In genomic region chr7:155313082-155313481, GRCh38 we compare ENCODE assay signal across 20 cellular contexts. TPM values are rescaled to one million over a fixed set of nuclear protein-coding genes. Genes with fewer than 3 reads are reported as not detected.
DNase-seq lines count a peak whose midpoint lies in the region; ATAC-seq, FAIRE-seq and TF ChIP-seq lines count a peak whose summit lies in the region.
"Had no signal": no experiment of that assay in that cellular context is flagged by ENCODE, and none has a peak within 500 bp of the region (broad histone marks: within the 10 kb centered on the region; RNA-seq: fewer than 3 reads in every experiment).

No MANE protein-coding gene starts in this region.

- H3K27ac ChIP-seq in A549 (no peak overlapping the region), RWPE1 (peak overlapping the region; percentile 19; the same call in 1 of the 2 replicates), K562 (ENCODE audit: extremely low read depth, low read depth, low read length) (no peak overlapping the region), thyroid gland (no peak overlapping the region), esophagus squamous epithelium (no peak overlapping the region)
- H3K27ac ChIP-seq: GM23248, HL-60 had no signal

- no TSS peak for BruUV-seq in K562 (replicated peaks; lab: Mats Ljungman, UMichigan)

- in situ Hi-C loops in K562 (cut with MboI) = no loop called here

- H3K4me1 ChIP-seq in A549 = no peaks in the 10 kb centered on the region
- H3K4me1 ChIP-seq in K562 (replicated peaks in 1 of 2; ENCODE audit: control insufficient read depth in 2 of 2, insufficient read depth in 2 of 2, low read length in 2 of 2) = peaks cover 9 to 20% of the 10 kb centered on the region in 2 experiments; a peak in 4 of 5 replicates
- H3K4me1 ChIP-seq in thyroid gland = no peaks in the 10 kb centered on the region
- H3K4me1 ChIP-seq in esophagus squamous epithelium = no peaks in the 10 kb centered on the region

- FAIRE-seq in A549 (lab: Jason Lieb, UNC) (no peak), K562 (lab: Jason Lieb, UNC) (no peak)
- FAIRE-seq: D721Med, G401.6, GM12891, H54 had no signal

- intact Hi-C loops in K562 (cut with micrococcal nuclease) = no loop called here
- intact Hi-C loops in thyroid gland (cut with DNase I) = no loop called here
- intact Hi-C loops in CD14-positive monocyte (cut with micrococcal nuclease) = no loop called here
- intact Hi-C loops in esophagus squamous epithelium (cut with DNase I) = no loop called here

- H3K27ac Mint-ChIP-seq in neural crest cell (ENCODE audit: unreplicated experiment) (peak overlapping the region; percentile 72), CD14-positive monocyte (peak overlapping the region in 1 of 7 donors; percentile 50)
- H3K27ac Mint-ChIP-seq: B cell had no signal

- no peaks in the 10 kb centered on the region for H3K27me3 Mint-ChIP-seq in neural crest cell (ENCODE audit: low read depth)
- H3K27me3 Mint-ChIP-seq in CD14-positive monocyte (ENCODE audit: low read depth in 3 of 3) = peaks cover 0 to 1% (median 0%) of the 10 kb centered on the region in 3 donors

- TF ChIP-seq CTCF in A549 (IDR thresholded peaks at IDR 0.05) (no peak), RWPE1 (conservative IDR thresholded peaks at IDR 0.05; ENCODE audit: low read depth) (no peak), K562 (IDR thresholded peaks at IDR 0.05 in 2 of 3, conservative IDR thresholded peaks at IDR 0.05 in 1 of 3; ENCODE audit: insufficient read depth in 2 of 3, low read depth in 1 of 3, low read length in 3 of 3) (no peak), neural crest cell (conservative IDR thresholded peaks at IDR 0.05) (no peak), thyroid gland (IDR thresholded peaks at IDR 0.05) (no peak), CD14-positive monocyte (IDR thresholded peaks at IDR 0.05) (no peak), esophagus squamous epithelium (IDR thresholded peaks at IDR 0.05) (no peak)

- H2AFZ ChIP-seq in K562 (ENCODE audit: low read depth, low read length) = no peak overlapping the region
- H2AFZ ChIP-seq: GM23248 had no signal

- H3K36me3 Mint-ChIP-seq in neural crest cell (ENCODE audit: low read depth) = peaks cover 31% of the 10 kb centered on the region
- peaks cover 24 to 33% of the 10 kb centered on the region in 2 donors for H3K36me3 Mint-ChIP-seq in CD14-positive monocyte

- ATAC-seq in A549 (peak; percentile 27 to 52; a peak in 4 of 6 replicates), K562 (no peak)
- ATAC-seq: HCT116 had no signal

- H3K27me3 ChIP-seq in K562 (ENCODE audit: control insufficient read depth in 2 of 2, insufficient read depth in 2 of 2, low read length in 2 of 2) (peaks cover 3 to 36% of the 10 kb centered on the region in 2 experiments; a peak in 4 of 5 replicates), thyroid gland (no peaks in the 10 kb centered on the region), esophagus squamous epithelium (peaks cover 0 to 31% (median 0%) of the 10 kb centered on the region in 4 donors)

- no peaks in the 10 kb centered on the region for H3K79me2 ChIP-seq in K562 (ENCODE audit: control insufficient read depth, insufficient read depth, low read length)

- no peaks in the 10 kb centered on the region for H3K9me1 ChIP-seq in K562 (ENCODE audit: control insufficient read depth, insufficient read depth, low read length)

- H3K9me3 Mint-ChIP-seq in neural crest cell (peaks cover 5% of the 10 kb centered on the region), CD14-positive monocyte (peaks cover 0 to 6% (median 0%) of the 10 kb centered on the region in 7 donors)
- H3K9me3 Mint-ChIP-seq: CD4-positive, alpha-beta memory T cell had no signal

- no peak for TF ChIP-seq EP300 in A549 (IDR thresholded peaks at IDR 0.05)
- no peak for TF ChIP-seq EP300 in K562 (IDR thresholded peaks at IDR 0.05; ENCODE audit: low read length)

- no peaks in the 10 kb centered on the region for H3K9me3 ChIP-seq in A549
- H3K9me3 ChIP-seq in K562 (replicated peaks; ENCODE audit: control insufficient read depth, insufficient read depth, low read depth, low read length) = no peaks in the 10 kb centered on the region
- no peaks in the 10 kb centered on the region for H3K9me3 ChIP-seq in thyroid gland
- no peaks in the 10 kb centered on the region for H3K9me3 ChIP-seq in esophagus squamous epithelium

- TF ChIP-seq RAD21 in A549 (conservative IDR thresholded peaks at IDR 0.05 in 1 of 2, IDR thresholded peaks at IDR 0.05 in 1 of 2) = no peak
- TF ChIP-seq RAD21 in K562 (CRISPR knock-in tag; conservative IDR thresholded peaks at IDR 0.05 in 1 of 2, IDR thresholded peaks at IDR 0.05 in 1 of 2) = no peak

- DNase-seq in A549 (ENCODE audit: low read depth in 1 of 2, low spot score in 1 of 2) (no peak), RWPE1 (ENCODE audit: low spot score) (no peak), K562 (ENCODE audit: extremely low read depth in 1 of 4, low spot score in 3 of 4) (no peak), neural crest cell (ENCODE audit: low read depth, low spot score) (no peak), thyroid gland (no peak), CD14-positive monocyte (ENCODE audit: low spot score) (no peak), esophagus squamous epithelium (lab: John Stamatoyannopoulos, UW) (no peak)
- DNase-seq: C1 segment of cervical spinal cord; CD4-positive, alpha-beta memory T cell; DMS153; DMS79 treated with DMSO at 0.1 percent for 48 hours; EL; GM23248 had no signal

- WGBS in A549 (ENCODE audit: missing lambda C conversion rate) = 77% methylated on average over 8 of the region's 8 CpGs
- WGBS in K562 (ENCODE audit: insufficient coverage, low coverage, missing lambda C conversion rate) = 22% methylated on average over 8 of the region's 8 CpGs
- WGBS in thyroid gland, 2 donors = 78 to 87% methylated on average over 7 to 8 of the region's 8 CpGs
- WGBS in esophagus squamous epithelium, 2 donors = 80 to 96% methylated on average over 7 to 8 of the region's 8 CpGs

- H3K4me3 Mint-ChIP-seq in neural crest cell (no peak overlapping the region), CD14-positive monocyte (no peak overlapping the region)
- H3K4me3 Mint-ChIP-seq: B cell; CD4-positive, alpha-beta memory T cell had no signal

- H3K9ac ChIP-seq in K562 (ENCODE audit: insufficient read depth in 1 of 2, low read depth in 2 of 2, low read length in 2 of 2) = no peak overlapping the region
- H3K9ac ChIP-seq: GM23248 had no signal

- H3K36me3 ChIP-seq in K562 (ENCODE audit: control insufficient read depth, insufficient read depth, low read length) (peaks cover 25% of the 10 kb centered on the region), thyroid gland (peaks cover 8 to 11% of the 10 kb centered on the region in 2 donors), esophagus squamous epithelium (peaks cover 0 to 29% (median 6%) of the 10 kb centered on the region in 3 donors)

- POLR2A ChIA-PET in A549 (lab: Yijun Ruan, JAX) = interaction anchor here (1.7 kb wide), 1 partner anchor 15 kb away, joined by 3 read pairs; the partner anchor contains the start of gene INSIG1
- POLR2A ChIA-PET in RWPE1 (lab: Yijun Ruan, JAX; ENCODE audit: low non-redundant PET) = no interaction called here
- POLR2A ChIA-PET in K562 (lab: Yijun Ruan, JAX) = interaction anchor here (0.8 to 2.9 kb wide), 3 partner anchors 11 to 93 kb away, joined by 3 to 18 read pairs (median 10); partner anchors contain the start of gene INSIG1

- H3K4me2 ChIP-seq in A549 = no peak overlapping the region
- no peak overlapping the region for H3K4me2 ChIP-seq in K562 (ENCODE audit: insufficient read depth, low read length)

- H3K4me3 ChIP-seq in A549 (no peak overlapping the region), K562 (no peak overlapping the region), thyroid gland (replicated peaks in 1 of 3) (no peak overlapping the region), esophagus squamous epithelium (no peak overlapping the region)
- H3K4me3 ChIP-seq: GM23248 had no signal

- 0 out of 2 replicates have a peak, but pooled peaks cover 4% of the 10 kb centered on the region for H4K20me1 ChIP-seq in K562 (replicated peaks; ENCODE audit: control insufficient read depth, insufficient read depth, low read length)

- H3K4me1 Mint-ChIP-seq in neural crest cell (peaks cover 6% of the 10 kb centered on the region), CD14-positive monocyte (no peaks in the 10 kb centered on the region)
- H3K4me1 Mint-ChIP-seq: B cell had no signal

- TF ChIP-seq POLR2A in A549 (IDR thresholded peaks at IDR 0.05; ENCODE audit: low read length) = no peak
- TF ChIP-seq POLR2A in K562 (conservative IDR thresholded peaks at IDR 0.05) = no peak
- no peak for TF ChIP-seq POLR2A in thyroid gland (IDR thresholded peaks at IDR 0.05)
- TF ChIP-seq POLR2A in esophagus squamous epithelium (IDR thresholded peaks at IDR 0.05) = no peak

- CTCF ChIA-PET in A549 (lab: Yijun Ruan, JAX) = interaction anchor here (2.0 kb wide), 1 partner anchor 32 kb away, joined by 8 read pairs; no protein-coding TSS in a partner anchor
- CTCF ChIA-PET in RWPE1 (lab: Yijun Ruan, JAX) = no interaction called here
- CTCF ChIA-PET in K562 (lab: Yijun Ruan, JAX; ENCODE audit: low intra/inter-chr PET ratio) = no interaction called here

RNA-seq across cellular contexts. Expression of gene INSIG1, which starts 15.4 kb away (rescaled TPM):
- polyA plus RNA-seq in A549 (2011; rRNA removed) (19.7 and 19.9 TPM in 2 replicates), A549 (2017; fragmentation: RNase III; extraction: RNeasy Plus Mini Kit Qiagen cat#74134 plus additional on column Dnase treatment) (13.7 to 33.4 TPM (median 27.6 TPM) in 3 replicates), K562 (2011; rRNA removed) (625 and 787 TPM in 2 replicates), K562 (2014; fragmentation: Illumina TruSeq; extraction: Trizol) (188 and 224 TPM in 2 replicates), K562 (2014; fragmentation: Nextera tagmentation; extraction: Ambion mirVana) (10 to 100 TPM; 57.1 to 69.2 TPM), K562 (2014; rRNA removed) (250 and 268 TPM in 2 replicates), CD14-positive monocyte (10 to 100 TPM; 37.1 to 39.6 TPM)
- polyA plus RNA-seq in A549 (2012; cell fraction: cytosol; rRNA removed) = 13.6 and 19.4 TPM in 2 replicates
- 14.5 and 16.9 TPM in 2 replicates for polyA plus RNA-seq in A549 (2012; cell fraction: nucleus; rRNA removed)
- polyA minus RNA-seq in A549 (2011; rRNA and poly(A)+ RNA removed) = 15.4 and 20.0 TPM in 2 replicates
- 622 and 799 TPM in 2 replicates for total RNA-seq in K562 (2011; cell fraction: chromatin; rRNA removed; ENCODE audit: low replicate concordance)
- 847 and 892 TPM in 2 replicates for total RNA-seq in K562 (2011; cell fraction: nucleolus; rRNA removed)
- 1,016 and 1,247 TPM in 2 replicates for total RNA-seq in K562 (2011; cell fraction: nucleoplasm; rRNA removed)
- total RNA-seq in K562 (2014; rRNA removed) (294 and 361 TPM in 2 replicates), K562 (2014; rRNA removed; fragmentation: Illumina TruSeq; extraction: Trizol) (236 and 238 TPM in 2 replicates), K562 (2015; rRNA removed; fragmentation: Illumina TruSeq; extraction: Trizol) (173 and 188 TPM in 2 replicates), K562 (2021) (254 and 296 TPM in 2 replicates), neural crest cell (80.9 and 81.5 TPM in 2 replicates), thyroid gland (10 to 100 TPM; 17.5 to 79.4 (median 29.8) TPM), esophagus squamous epithelium (10 to 100 TPM; 24.7 to 77.6 (median 64.6) TPM)
- 709 and 1,098 TPM in 2 replicates for polyA plus RNA-seq in K562 (2011; cell fraction: cytosol; rRNA removed)
- polyA plus RNA-seq in K562 (2011; cell fraction: nucleus; rRNA removed) = 446 and 453 TPM in 2 replicates
- polyA plus RNA-seq in K562 (2012) = 116 and 259 TPM in 2 replicates
- 551 and 619 TPM in 2 replicates for polyA minus RNA-seq in K562 (2011; rRNA and poly(A)+ RNA removed)
- polyA minus RNA-seq in K562 (2011; cell fraction: cytosol; rRNA and poly(A)+ RNA removed) = 392 and 408 TPM in 2 replicates
- polyA minus RNA-seq in K562 (2011; cell fraction: nucleus; rRNA and poly(A)+ RNA removed) = 329 and 473 TPM in 2 replicates
